Comparison of ENCODE assay signal across 2 cellular contexts in genomic region chr7:87463982-87464381, GRCh38.
TF ChIP-seq lines count a peak whose summit lies in the region.

No MANE protein-coding gene starts in this region.

TF ChIP-seq in IMR-90, 13 proteins besides CTCF, POLR2A, EP300 and RAD21:
- TF ChIP-seq BHLHE40 (IDR thresholded peaks at IDR 0.05; ENCODE audit: low read depth, low read length) (no peak), RFX5 (IDR thresholded peaks at IDR 0.05; ENCODE audit: low read depth, low read length) (no peak), CHD1 (IDR thresholded peaks at IDR 0.05; ENCODE audit: low read depth, low read length) (no peak), RCOR1 (IDR thresholded peaks at IDR 0.05; ENCODE audit: insufficient replicate concordance, low read length) (no peak), MAZ (IDR thresholded peaks at IDR 0.05; ENCODE audit: borderline replicate concordance, low read depth, low read length) (no peak), FOS (IDR thresholded peaks at IDR 0.05; ENCODE audit: low read depth, low read length) (no peak), MXI1 (IDR thresholded peaks at IDR 0.05; ENCODE audit: borderline replicate concordance, low read depth, low read length) (no peak), MAFK (IDR thresholded peaks at IDR 0.05; ENCODE audit: low read depth, low read length) (no peak), ELK1 (IDR thresholded peaks at IDR 0.05; ENCODE audit: borderline replicate concordance, low read depth, low read length) (no peak), NFE2L2 (IDR thresholded peaks at IDR 0.05; ENCODE audit: low read depth, low read length) (no peak), SMC3 (IDR thresholded peaks at IDR 0.05; ENCODE audit: low read depth, low read length) (no peak), CEBPB (IDR thresholded peaks at IDR 0.05; ENCODE audit: low read depth, low read length) (no peak)
- TF ChIP-seq, protein P1, sequence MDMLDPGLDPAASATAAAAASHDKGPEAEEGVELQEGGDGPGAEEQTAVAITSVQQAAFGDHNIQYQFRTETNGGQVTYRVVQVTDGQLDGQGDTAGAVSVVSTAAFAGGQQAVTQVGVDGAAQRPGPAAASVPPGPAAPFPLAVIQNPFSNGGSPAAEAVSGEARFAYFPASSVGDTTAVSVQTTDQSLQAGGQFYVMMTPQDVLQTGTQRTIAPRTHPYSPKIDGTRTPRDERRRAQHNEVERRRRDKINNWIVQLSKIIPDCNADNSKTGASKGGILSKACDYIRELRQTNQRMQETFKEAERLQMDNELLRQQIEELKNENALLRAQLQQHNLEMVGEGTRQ (IDR thresholded peaks at IDR 0.05; ENCODE audit: low read depth, low read length), result no peak

TF ChIP-seq in HepG2, 621 proteins besides CTCF, POLR2A, EP300 and RAD21 (continues in another document):
- TF ChIP-seq PHF21A (CRISPR knock-in tag; IDR thresholded peaks at IDR 0.05) (peak; percentile 73), MEF2D (CRISPR knock-in tag; IDR thresholded peaks at IDR 0.05) (0 out of 2 replicates have a peak, but pooled peaks have one; percentile 37), HOXA3 (CRISPR knock-in tag; IDR thresholded peaks at IDR 0.05) (peak; percentile 80), SIX1 (CRISPR knock-in tag; IDR thresholded peaks at IDR 0.05; ENCODE audit: borderline replicate concordance) (peak; percentile 82; the same call in 1 of the 2 replicates), ZNF800 (CRISPR knock-in tag; IDR thresholded peaks at IDR 0.05) (no peak; the same call in 1 of the 2 replicates), IRX3 (CRISPR knock-in tag; IDR thresholded peaks at IDR 0.05; ENCODE audit: borderline replicate concordance, low read depth) (no peak), ZNF143 (CRISPR knock-in tag; IDR thresholded peaks at IDR 0.05) (no peak), ZNF878 (CRISPR knock-in tag; IDR thresholded peaks at IDR 0.05) (peak; percentile 77; the same call in 1 of the 2 replicates), GMEB1 (CRISPR knock-in tag; IDR thresholded peaks at IDR 0.05; ENCODE audit: borderline replicate concordance) (0 out of 2 replicates have a peak, but pooled peaks have one; percentile 21), HNF4A (CRISPR knock-in tag; IDR thresholded peaks at IDR 0.05) (peak; percentile 86), PATZ1 (CRISPR knock-in tag; IDR thresholded peaks at IDR 0.05) (peak; percentile 74), FIP1L1 (IDR thresholded peaks at IDR 0.05; ENCODE audit: borderline replicate concordance, insufficient read depth, low read depth, low read length) (no peak), UBTF (CRISPR knock-in tag; IDR thresholded peaks at IDR 0.05) (0 out of 2 replicates have a peak, but pooled peaks have one; percentile 16), HDAC2 (CRISPR knock-in tag; IDR thresholded peaks at IDR 0.05) (peak; percentile 88), THRA (CRISPR knock-in tag; IDR thresholded peaks at IDR 0.05; ENCODE audit: borderline replicate concordance) (peak; percentile 99), KLF12 (CRISPR knock-in tag; IDR thresholded peaks at IDR 0.05; ENCODE audit: borderline replicate concordance) (no peak), TFDP1 (CRISPR knock-in tag; IDR thresholded peaks at IDR 0.05; ENCODE audit: borderline replicate concordance) (peak; percentile 88; the same call in 1 of the 2 replicates), ARNT2 (CRISPR knock-in tag; IDR thresholded peaks at IDR 0.05; ENCODE audit: low read depth) (peak; percentile 55; the same call in 1 of the 2 replicates), ZNF205 (CRISPR knock-in tag; IDR thresholded peaks at IDR 0.05) (0 out of 2 replicates have a peak, but pooled peaks have one; percentile 27), ISL2 (CRISPR knock-in tag; IDR thresholded peaks at IDR 0.05) (peak; percentile 85)
- TF ChIP-seq, protein P2, sequence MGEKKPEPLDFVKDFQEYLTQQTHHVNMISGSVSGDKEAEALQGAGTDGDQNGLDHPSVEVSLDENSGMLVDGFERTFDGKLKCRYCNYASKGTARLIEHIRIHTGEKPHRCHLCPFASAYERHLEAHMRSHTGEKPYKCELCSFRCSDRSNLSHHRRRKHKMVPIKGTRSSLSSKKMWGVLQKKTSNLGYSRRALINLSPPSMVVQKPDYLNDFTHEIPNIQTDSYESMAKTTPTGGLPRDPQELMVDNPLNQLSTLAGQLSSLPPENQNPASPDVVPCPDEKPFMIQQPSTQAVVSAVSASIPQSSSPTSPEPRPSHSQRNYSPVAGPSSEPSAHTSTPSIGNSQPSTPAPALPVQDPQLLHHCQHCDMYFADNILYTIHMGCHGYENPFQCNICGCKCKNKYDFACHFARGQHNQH (CRISPR knock-in tag; IDR thresholded peaks at IDR 0.05), result peak; percentile 30; the same call in 1 of the 2 replicates
- TF ChIP-seq, protein P3, sequence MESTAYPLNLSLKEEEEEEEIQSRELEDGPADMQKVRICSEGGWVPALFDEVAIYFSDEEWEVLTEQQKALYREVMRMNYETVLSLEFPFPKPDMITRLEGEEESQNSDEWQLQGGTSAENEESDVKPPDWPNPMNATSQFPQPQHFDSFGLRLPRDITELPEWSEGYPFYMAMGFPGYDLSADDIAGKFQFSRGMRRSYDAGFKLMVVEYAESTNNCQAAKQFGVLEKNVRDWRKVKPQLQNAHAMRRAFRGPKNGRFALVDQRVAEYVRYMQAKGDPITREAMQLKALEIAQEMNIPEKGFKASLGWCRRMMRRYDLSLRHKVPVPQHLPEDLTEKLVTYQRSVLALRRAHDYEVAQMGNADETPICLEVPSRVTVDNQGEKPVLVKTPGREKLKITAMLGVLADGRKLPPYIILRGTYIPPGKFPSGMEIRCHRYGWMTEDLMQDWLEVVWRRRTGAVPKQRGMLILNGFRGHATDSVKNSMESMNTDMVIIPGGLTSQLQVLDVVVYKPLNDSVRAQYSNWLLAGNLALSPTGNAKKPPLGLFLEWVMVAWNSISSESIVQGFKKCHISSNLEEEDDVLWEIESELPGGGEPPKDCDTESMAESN (CRISPR knock-in tag; conservative IDR thresholded peaks at IDR 0.05), result 0 out of 2 replicates have a peak, but pooled peaks have one; percentile 68
- TF ChIP-seq, protein P4, sequence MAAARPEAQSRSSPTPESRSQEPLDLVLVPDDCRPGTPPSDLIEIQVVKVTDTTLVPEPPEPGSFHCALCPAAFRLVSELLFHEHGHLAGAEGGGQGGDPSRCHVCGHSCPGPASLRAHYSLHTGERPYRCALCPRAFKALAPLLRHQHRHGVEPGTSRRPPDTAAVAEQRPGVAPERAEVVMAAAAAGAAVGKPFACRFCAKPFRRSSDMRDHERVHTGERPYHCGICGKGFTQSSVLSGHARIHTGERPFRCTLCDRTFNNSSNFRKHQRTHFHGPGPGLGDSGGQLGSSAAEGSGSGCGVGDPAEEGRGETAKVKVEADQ (CRISPR knock-in tag; IDR thresholded peaks at IDR 0.05; ENCODE audit: borderline replicate concordance), result 0 out of 2 replicates have a peak, but pooled peaks have one; percentile 46
- TF ChIP-seq, protein P5, sequence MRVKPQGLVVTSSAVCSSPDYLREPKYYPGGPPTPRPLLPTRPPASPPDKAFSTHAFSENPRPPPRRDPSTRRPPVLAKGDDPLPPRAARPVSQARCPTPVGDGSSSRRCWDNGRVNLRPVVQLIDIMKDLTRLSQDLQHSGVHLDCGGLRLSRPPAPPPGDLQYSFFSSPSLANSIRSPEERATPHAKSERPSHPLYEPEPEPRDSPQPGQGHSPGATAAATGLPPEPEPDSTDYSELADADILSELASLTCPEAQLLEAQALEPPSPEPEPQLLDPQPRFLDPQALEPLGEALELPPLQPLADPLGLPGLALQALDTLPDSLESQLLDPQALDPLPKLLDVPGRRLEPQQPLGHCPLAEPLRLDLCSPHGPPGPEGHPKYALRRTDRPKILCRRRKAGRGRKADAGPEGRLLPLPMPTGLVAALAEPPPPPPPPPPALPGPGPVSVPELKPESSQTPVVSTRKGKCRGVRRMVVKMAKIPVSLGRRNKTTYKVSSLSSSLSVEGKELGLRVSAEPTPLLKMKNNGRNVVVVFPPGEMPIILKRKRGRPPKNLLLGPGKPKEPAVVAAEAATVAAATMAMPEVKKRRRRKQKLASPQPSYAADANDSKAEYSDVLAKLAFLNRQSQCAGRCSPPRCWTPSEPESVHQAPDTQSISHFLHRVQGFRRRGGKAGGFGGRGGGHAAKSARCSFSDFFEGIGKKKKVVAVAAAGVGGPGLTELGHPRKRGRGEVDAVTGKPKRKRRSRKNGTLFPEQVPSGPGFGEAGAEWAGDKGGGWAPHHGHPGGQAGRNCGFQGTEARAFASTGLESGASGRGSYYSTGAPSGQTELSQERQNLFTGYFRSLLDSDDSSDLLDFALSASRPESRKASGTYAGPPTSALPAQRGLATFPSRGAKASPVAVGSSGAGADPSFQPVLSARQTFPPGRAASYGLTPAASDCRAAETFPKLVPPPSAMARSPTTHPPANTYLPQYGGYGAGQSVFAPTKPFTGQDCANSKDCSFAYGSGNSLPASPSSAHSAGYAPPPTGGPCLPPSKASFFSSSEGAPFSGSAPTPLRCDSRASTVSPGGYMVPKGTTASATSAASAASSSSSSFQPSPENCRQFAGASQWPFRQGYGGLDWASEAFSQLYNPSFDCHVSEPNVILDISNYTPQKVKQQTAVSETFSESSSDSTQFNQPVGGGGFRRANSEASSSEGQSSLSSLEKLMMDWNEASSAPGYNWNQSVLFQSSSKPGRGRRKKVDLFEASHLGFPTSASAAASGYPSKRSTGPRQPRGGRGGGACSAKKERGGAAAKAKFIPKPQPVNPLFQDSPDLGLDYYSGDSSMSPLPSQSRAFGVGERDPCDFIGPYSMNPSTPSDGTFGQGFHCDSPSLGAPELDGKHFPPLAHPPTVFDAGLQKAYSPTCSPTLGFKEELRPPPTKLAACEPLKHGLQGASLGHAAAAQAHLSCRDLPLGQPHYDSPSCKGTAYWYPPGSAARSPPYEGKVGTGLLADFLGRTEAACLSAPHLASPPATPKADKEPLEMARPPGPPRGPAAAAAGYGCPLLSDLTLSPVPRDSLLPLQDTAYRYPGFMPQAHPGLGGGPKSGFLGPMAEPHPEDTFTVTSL (CRISPR knock-in tag; IDR thresholded peaks at IDR 0.05; ENCODE audit: borderline replicate concordance), result peak; percentile 72
